14 cellular contexts compared by ENCODE assay signal in the genomic region with DNA sequence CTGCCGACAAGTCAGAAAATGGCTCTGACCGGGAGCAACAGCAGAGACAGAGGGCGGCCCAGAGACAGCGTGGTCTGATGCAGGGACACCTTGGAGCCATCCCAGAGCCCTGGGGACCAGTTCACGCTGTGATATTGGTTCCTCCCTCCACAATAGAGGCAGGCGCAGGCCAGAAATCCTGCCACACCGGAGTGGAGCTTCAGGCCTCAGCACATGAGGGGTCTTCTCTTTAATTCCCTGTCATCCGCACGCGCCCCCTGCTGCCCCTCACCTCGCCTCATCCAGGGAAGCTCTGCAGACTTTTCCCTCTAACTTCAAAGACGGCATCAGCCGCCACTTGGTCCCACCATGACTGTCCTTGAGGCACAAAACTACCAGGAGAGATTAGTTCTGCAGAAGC.
"Had no signal": no experiment of that assay in that cellular context is flagged by ENCODE, and none has a peak within 500 bp of the region (broad histone marks: within the 10 kb centered on the region; RNA-seq: fewer than 3 reads in every experiment).

No MANE protein-coding gene starts in this region.

- H3K9me3 Mint-ChIP-seq: activated CD4-positive, alpha-beta memory T cell treated with anti-CD3 and anti-CD28 coated beads, Interleukin-2, amount 10 ng/mL, durations not matched to agents 7 days and 5 days; activated naive CD4-positive, alpha-beta T cell treated with anti-CD3 and anti-CD28 coated beads for 36 hours; natural killer cell had no signal

- H3K9ac ChIP-seq: parathyroid adenoma had no signal

- H3K27ac Mint-ChIP-seq: activated CD4-positive, alpha-beta memory T cell treated with anti-CD3 and anti-CD28 coated beads, Interleukin-2, amount 10 ng/mL, durations not matched to agents 7 days and 5 days; activated naive CD4-positive, alpha-beta T cell treated with anti-CD3 and anti-CD28 coated beads for 36 hours; natural killer cell had no signal

- H3K27me3 ChIP-seq: hepatocyte, right atrium auricular region, tibial artery had no signal

- H3K4me1 Mint-ChIP-seq: natural killer cell had no signal

- H3K4me1 ChIP-seq: lower lobe of right lung, parathyroid adenoma had no signal

- H3K4me2 ChIP-seq: hepatocyte had no signal

- DNase-seq: activated CD4-positive, alpha-beta memory T cell treated with anti-CD3 and anti-CD28 coated beads, Interleukin-2, amount 10 ng/mL, durations not matched to agents 7 days and 5 days; activated CD4-positive, alpha-beta T cell treated with anti-CD3 and anti-CD28 coated beads for 1 hour; activated naive CD4-positive, alpha-beta T cell treated with anti-CD3 and anti-CD28 coated beads for 36 hours; central memory CD4-positive, alpha-beta T cell; cortex of kidney; effector memory CD4-positive, alpha-beta T cell; lower lobe of right lung; natural killer cell; small intestine had no signal

- H3K4me3 ChIP-seq: hepatocyte, lower lobe of right lung, right atrium auricular region, tibial artery had no signal

- H3K79me2 ChIP-seq: hepatocyte, parathyroid adenoma had no signal

- H2AFZ ChIP-seq: hepatocyte had no signal

- H3K36me3 ChIP-seq: lower lobe of right lung, right atrium auricular region, tibial artery had no signal

- H3K9me3 ChIP-seq: lower lobe of right lung, right atrium auricular region, tibial artery had no signal

- ATAC-seq: lower lobe of right lung, natural killer cell had no signal

- H3K36me3 Mint-ChIP-seq: natural killer cell had no signal

- H3K4me3 Mint-ChIP-seq: activated CD4-positive, alpha-beta memory T cell treated with anti-CD3 and anti-CD28 coated beads, Interleukin-2, amount 10 ng/mL, durations not matched to agents 7 days and 5 days; activated naive CD4-positive, alpha-beta T cell treated with anti-CD3 and anti-CD28 coated beads for 36 hours; natural killer cell had no signal

- H3K27ac ChIP-seq: epithelial cell of prostate, hepatocyte, lower lobe of right lung, parathyroid adenoma, right atrium auricular region, tibial artery had no signal
